In genomic region chr2:183348492-183348891, GRCh38 we compare ENCODE assay signal across 13 cellular contexts.
DNase-seq lines count a peak whose midpoint lies in the region; ATAC-seq, FAIRE-seq and TF ChIP-seq lines count a peak whose summit lies in the region.
"Had no signal": no experiment of that assay in that cellular context is flagged by ENCODE, and none has a peak within 500 bp of the region (broad histone marks: within the 10 kb centered on the region; RNA-seq: fewer than 3 reads in every experiment).

No MANE protein-coding gene starts in this region.

- H3K27ac ChIP-seq in GM12878 (ENCODE audit: control insufficient read depth, insufficient read depth) = no peak overlapping the region
- no peak overlapping the region for H3K27ac ChIP-seq in stomach

- peak in 1 of 3 experiments; percentile 19; a peak in 1 of 6 replicates for TF ChIP-seq CTCF in GM12878 (IDR thresholded peaks at IDR 0.05 in 2 of 3, conservative IDR thresholded peaks at IDR 0.05 in 1 of 3; ENCODE audit: control insufficient read depth in 2 of 3, extremely low read depth in 1 of 3, insufficient read depth in 1 of 3, low read depth in 3 of 3, low read length in 3 of 3)
- TF ChIP-seq CTCF in stomach (IDR thresholded peaks at IDR 0.05) = no peak

- no peak overlapping the region for H3K9ac ChIP-seq in GM12878 (ENCODE audit: control insufficient read depth, insufficient read depth, low read length)

- TF ChIP-seq POLR2A in GM12878 (IDR thresholded peaks at IDR 0.05; ENCODE audit: low read depth, low read length) (no peak), stomach (IDR thresholded peaks at IDR 0.05) (no peak)

- H3K4me3 ChIP-seq in GM12878 (no peak overlapping the region), stomach (no peak overlapping the region)
- H3K4me3 ChIP-seq: HAP-1 had no signal

- no peak overlapping the region for H3K4me2 ChIP-seq in GM12878 (ENCODE audit: control insufficient read depth, insufficient read depth)

- RAD21 ChIA-PET in GM12878 (lab: Charles Lee; ENCODE audit: unreplicated experiment) = interaction anchor here (0.6 to 1.5 kb wide), 3 partner anchors 32 to 100 kb away, joined by 3 to 4 read pairs (median 3); no protein-coding TSS in a partner anchor

- no peaks in the 10 kb centered on the region for H4K20me1 ChIP-seq in GM12878 (ENCODE audit: control insufficient read depth, insufficient read depth)

- no TSS peak for BruUV-seq in GM12878 (replicated peaks; lab: Mats Ljungman, UMichigan)

- 0% methylated on average over 2 of the region's 2 CpGs for WGBS in GM12878 (ENCODE audit: insufficient coverage, insufficient replicate concordance, low lambda C conversion rate, missing lambda C conversion rate)
- 79 to 90% (median 85%) methylated on average over 2 of the region's 2 CpGs for WGBS in stomach, 5 donors

- POLR2A ChIA-PET in GM12878 (lab: Charles Lee) = no interaction called here

- ATAC-seq in GM18907 (IDR thresholded peaks at IDR 0.05; ENCODE audit: unreplicated experiment) = peak; percentile 86
- peak; percentile 81 for ATAC-seq in GM21723 (IDR thresholded peaks at IDR 0.05; ENCODE audit: unreplicated experiment)
- peak; percentile 83 for ATAC-seq in HG03432 (IDR thresholded peaks at IDR 0.05; ENCODE audit: unreplicated experiment)
- peak; percentile 89 for ATAC-seq in GM12878

- TF ChIP-seq RAD21 in GM12878 (IDR thresholded peaks at IDR 0.05; ENCODE audit: insufficient read depth, low read depth, low read length) = 0 out of 2 replicates have a peak, but pooled peaks have one; percentile 20

- no peak overlapping the region for H2AFZ ChIP-seq in GM12878 (ENCODE audit: control insufficient read depth, low read depth, low read length)

- TF ChIP-seq EP300 in GM12878 (IDR thresholded peaks at IDR 0.05; ENCODE audit: borderline replicate concordance in 1 of 2, control insufficient read depth in 1 of 2, low read depth in 2 of 2, low read length in 2 of 2) = no peak
- TF ChIP-seq EP300 in stomach (IDR thresholded peaks at IDR 0.05) = no peak

- H3K9me3 ChIP-seq in GM12878 (replicated peaks; ENCODE audit: control insufficient read depth, insufficient read depth, low read length) = no peaks in the 10 kb centered on the region
- H3K9me3 ChIP-seq in stomach = no peaks in the 10 kb centered on the region
- H3K9me3 ChIP-seq: HAP-1 had no signal

- H3K36me3 ChIP-seq in GM12878 (ENCODE audit: control insufficient read depth in 2 of 2, insufficient read depth in 2 of 2, low read length in 1 of 2) (no peaks in the 10 kb centered on the region), stomach (no peaks in the 10 kb centered on the region)
- H3K36me3 ChIP-seq: HAP-1 had no signal

- H3K79me2 ChIP-seq in GM12878 (ENCODE audit: control insufficient read depth, insufficient read depth, low read length) = no peaks in the 10 kb centered on the region

- SMC1A ChIA-PET in GM12878 (lab: Charles Lee; ENCODE audit: uncharacterized antibody, unreplicated experiment) = interaction anchor here (0.8 to 3.3 kb wide), 6 partner anchors 10 to 100 kb away, joined by 3 to 18 read pairs (median 4); no protein-coding TSS in a partner anchor

- DNase-seq in GM12878 (ENCODE audit: low read depth, low spot score) = peak; percentile 38
- no peak for DNase-seq in stomach
- no peak for DNase-seq in stimulated activated CD4-positive, alpha-beta T cell treated with anti-CD3 and anti-CD28 coated beads, Interleukin-4, amount 100 ng/mL, for 1 hour
- DNase-seq in NCI-H1436 treated with DMSO at 0.1 percent for 48 hours (lab: John Stamatoyannopoulos, UW) = no peak
- no peak for DNase-seq in 8988T
- DNase-seq: activated T-cell treated with anti-CD3 and anti-CD28 coated beads, Interleukin-2, amount 50 U/mL, for 1 hour; NCI-H526; T1000 had no signal

- CTCF ChIA-PET in GM12878 (lab: Yijun Ruan, JAX) = interaction anchor here (0.8 to 3.0 kb wide), 6 partner anchors 8 to 99 kb away, joined by 3 to 16 read pairs (median 4); no protein-coding TSS in a partner anchor

- H3K4me1 ChIP-seq in GM12878 (ENCODE audit: control insufficient read depth, insufficient read depth, low read length) (peaks cover 4% of the 10 kb centered on the region; the same call in 1 of the 2 replicates), stomach (no peaks in the 10 kb centered on the region)
- H3K4me1 ChIP-seq: HAP-1 had no signal

- intact Hi-C loops in GM12878 (cut with micrococcal nuclease; ENCODE audit: unreplicated experiment) (no loop called here), stomach (cut with DNase I; ENCODE audit: low total_unique reads) (no loop called here)

- FAIRE-seq in GM12878 (lab: Jason Lieb, UNC) = no peak
- FAIRE-seq: D721Med had no signal

- in situ Hi-C loops in GM12878 (cut with MboI) = no loop called here

- H3K27me3 ChIP-seq in GM12878 (replicated peaks in 1 of 2; ENCODE audit: control insufficient read depth in 2 of 2, insufficient read depth in 2 of 2, low read length in 1 of 2) (no peaks in the 10 kb centered on the region), stomach (no peaks in the 10 kb centered on the region)

TF ChIP-seq in GM12878, 131 proteins besides CTCF, POLR2A, EP300 and RAD21:
- TF ChIP-seq SPI1 (IDR thresholded peaks at IDR 0.05; ENCODE audit: borderline replicate concordance, insufficient read depth, low read depth, low read length) (peak; percentile 71), ESRRA (IDR thresholded peaks at IDR 0.05; ENCODE audit: low read length) (peak; percentile 96; the same call in 1 of the 2 replicates), MTA2 (IDR thresholded peaks at IDR 0.05; ENCODE audit: low read depth) (0 out of 2 replicates have a peak, but pooled peaks have one; percentile 34), ZNF274 (IDR thresholded peaks at IDR 0.05; ENCODE audit: insufficient read depth, insufficient read length) (no peak), MYC (IDR thresholded peaks at IDR 0.05; ENCODE audit: insufficient read depth, insufficient read length, insufficient replicate concordance, low read length, severe bottlenecking) (no peak)
